In the genomic region with DNA sequence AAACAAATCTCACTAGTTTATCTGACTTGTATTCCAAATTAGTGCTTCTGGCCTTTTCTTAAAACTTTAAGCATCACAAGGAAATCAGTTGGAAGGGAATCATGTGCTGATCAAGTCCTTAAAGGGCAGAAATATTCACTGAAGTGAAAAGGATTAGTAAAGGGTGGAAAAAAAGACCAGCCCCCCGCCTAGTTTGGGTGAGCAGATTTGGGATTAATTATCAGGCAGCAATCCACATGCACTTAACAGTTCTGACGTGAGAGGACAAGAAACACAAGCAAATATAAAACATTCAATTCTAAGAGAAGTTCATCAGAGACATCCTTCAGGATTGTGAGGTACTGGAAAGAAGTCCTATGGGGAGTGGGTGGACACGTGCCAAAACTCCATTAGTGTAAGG, we compare ENCODE assay signal across 1 cellular context.
TF ChIP-seq lines count a peak whose summit lies in the region.

A gene with protein sequence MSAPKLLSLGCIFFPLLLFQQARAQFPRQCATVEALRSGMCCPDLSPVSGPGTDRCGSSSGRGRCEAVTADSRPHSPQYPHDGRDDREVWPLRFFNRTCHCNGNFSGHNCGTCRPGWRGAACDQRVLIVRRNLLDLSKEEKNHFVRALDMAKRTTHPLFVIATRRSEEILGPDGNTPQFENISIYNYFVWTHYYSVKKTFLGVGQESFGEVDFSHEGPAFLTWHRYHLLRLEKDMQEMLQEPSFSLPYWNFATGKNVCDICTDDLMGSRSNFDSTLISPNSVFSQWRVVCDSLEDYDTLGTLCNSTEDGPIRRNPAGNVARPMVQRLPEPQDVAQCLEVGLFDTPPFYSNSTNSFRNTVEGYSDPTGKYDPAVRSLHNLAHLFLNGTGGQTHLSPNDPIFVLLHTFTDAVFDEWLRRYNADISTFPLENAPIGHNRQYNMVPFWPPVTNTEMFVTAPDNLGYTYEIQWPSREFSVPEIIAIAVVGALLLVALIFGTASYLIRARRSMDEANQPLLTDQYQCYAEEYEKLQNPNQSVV (plus strand): TSS at position 245 of the 400 bp plus-strand sequence. CDS start 612 bp downstream, outside the sequence.

TF ChIP-seq in H1, 55 proteins besides CTCF, POLR2A, EP300 and RAD21:
- TF ChIP-seq RFX5 (IDR thresholded peaks at IDR 0.05; ENCODE audit: borderline replicate concordance, low read depth, low read length) (no peak), HDAC6 (IDR thresholded peaks at IDR 0.05; ENCODE audit: low read depth, low read length) (no peak), BRCA1 (IDR thresholded peaks at IDR 0.05; ENCODE audit: low read depth, low read length) (no peak)
- TF ChIP-seq, protein P1, sequence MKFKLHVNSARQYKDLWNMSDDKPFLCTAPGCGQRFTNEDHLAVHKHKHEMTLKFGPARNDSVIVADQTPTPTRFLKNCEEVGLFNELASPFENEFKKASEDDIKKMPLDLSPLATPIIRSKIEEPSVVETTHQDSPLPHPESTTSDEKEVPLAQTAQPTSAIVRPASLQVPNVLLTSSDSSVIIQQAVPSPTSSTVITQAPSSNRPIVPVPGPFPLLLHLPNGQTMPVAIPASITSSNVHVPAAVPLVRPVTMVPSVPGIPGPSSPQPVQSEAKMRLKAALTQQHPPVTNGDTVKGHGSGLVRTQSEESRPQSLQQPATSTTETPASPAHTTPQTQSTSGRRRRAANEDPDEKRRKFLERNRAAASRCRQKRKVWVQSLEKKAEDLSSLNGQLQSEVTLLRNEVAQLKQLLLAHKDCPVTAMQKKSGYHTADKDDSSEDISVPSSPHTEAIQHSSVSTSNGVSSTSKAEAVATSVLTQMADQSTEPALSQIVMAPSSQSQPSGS (IDR thresholded peaks at IDR 0.05; ENCODE audit: low read length), result no peak
TF ChIP-seq in H1: peak in this region for 0.
